Comparison of ENCODE assay signal across 10 cellular contexts in genomic region chr1:99548924-99549605, GRCh38.
DNase-seq lines count a peak whose midpoint lies in the region; FAIRE-seq and TF ChIP-seq lines count a peak whose summit lies in the region.
"Had no signal": no experiment of that assay in that cellular context is flagged by ENCODE, and none has a peak within 500 bp of the region (broad histone marks: within the 10 kb centered on the region; RNA-seq: fewer than 3 reads in every experiment).

No MANE protein-coding gene starts in this region.

- TF ChIP-seq CTCF in astrocyte (IDR thresholded peaks at IDR 0.05; ENCODE audit: insufficient read depth, low read depth, low read length), result no peak
- no peak for TF ChIP-seq CTCF in smooth muscle cell (IDR thresholded peaks at IDR 0.05; ENCODE audit: borderline replicate concordance, insufficient read depth, poor library complexity, severe bottlenecking)

- H3K27me3 Mint-ChIP-seq in astrocyte (ENCODE audit: low read depth, unreplicated experiment), result no peaks in the 10 kb centered on the region
- H3K27me3 Mint-ChIP-seq in activated CD4-positive, alpha-beta T cell treated with anti-CD3 and anti-CD28 coated beads, Interleukin-2, amount 10 ng/mL, durations not matched to agents 24 days and 14 days, result peaks cover 5% of the 10 kb centered on the region

- no peak overlapping the region for H2AFZ ChIP-seq in astrocyte (ENCODE audit: low read depth, low read length)
- H2AFZ ChIP-seq in smooth muscle cell (ENCODE audit: low read depth), result no peak overlapping the region

- H3K4me3 ChIP-seq in astrocyte (ENCODE audit: insufficient read depth, low read depth, low read length) (no peak overlapping the region), small intestine (ENCODE audit: low read depth in 1 of 2, low read length in 2 of 2) (no peak overlapping the region), smooth muscle cell (no peak overlapping the region)

- 53 to 67% (median 57%) methylated on average over 3 of the region's 3 CpGs for WGBS in small intestine, 3 donors
- whole genome bisulfite sequencing in smooth muscle cell (ENCODE audit: low lambda C conversion rate), result 65% methylated on average over 3 of the region's 3 CpGs

- H3K4me1 ChIP-seq in astrocyte (ENCODE audit: insufficient read depth, low read length) (peaks cover 5% of the 10 kb centered on the region), small intestine (ENCODE audit: control insufficient read depth in 2 of 2, insufficient read depth in 1 of 2, low read depth in 1 of 2, low read length in 1 of 2) (no peaks in the 10 kb centered on the region), smooth muscle cell (ENCODE audit: low read depth) (no peaks in the 10 kb centered on the region)

- H3K4me2 ChIP-seq in astrocyte (ENCODE audit: low read length) (no peak overlapping the region), smooth muscle cell (no peak overlapping the region)

- DNase-seq in COR-L47 (lab: John Stamatoyannopoulos, UW), result peak; percentile 73
- DNase-seq in NCI-H1694 (lab: John Stamatoyannopoulos, UW), result peak; percentile 89
- DNase-seq in astrocyte (ENCODE audit: low read depth), result peak; percentile 63
- DNase-seq in iris pigment epithelial cell (ENCODE audit: low read depth), result peak; percentile 73
- no peak for DNase-seq in NCI-H2196 treated with DMSO at 0.1 percent for 48 hours (lab: John Stamatoyannopoulos, UW; ENCODE audit: unreplicated experiment)
- DNase-seq in small intestine, result no peak
- no peak for DNase-seq in smooth muscle cell (lab: John Stamatoyannopoulos, UW; ENCODE audit: unreplicated experiment)
- DNase-seq in activated CD4-positive, alpha-beta T cell treated with anti-CD3 and anti-CD28 coated beads, Interleukin-2, amount 10 ng/mL, durations not matched to agents 24 days and 14 days, result no peak
- DNase-seq: aorta had no signal

- no peaks in the 10 kb centered on the region for H3F3A ChIP-seq in smooth muscle cell (ENCODE audit: low read depth)

- no peaks in the 10 kb centered on the region for H3K36me3 Mint-ChIP-seq in astrocyte (ENCODE audit: low read depth, unreplicated experiment)
- no peaks in the 10 kb centered on the region for H3K36me3 Mint-ChIP-seq in activated CD4-positive, alpha-beta T cell treated with anti-CD3 and anti-CD28 coated beads, Interleukin-2, amount 10 ng/mL, durations not matched to agents 24 days and 14 days (ENCODE audit: low read depth)

- no peaks in the 10 kb centered on the region for H3K36me3 ChIP-seq in astrocyte (ENCODE audit: insufficient read depth, low read length)
- H3K36me3 ChIP-seq in small intestine (ENCODE audit: control insufficient read depth in 2 of 2, insufficient read depth in 2 of 2, low read length in 2 of 2), result no peaks in the 10 kb centered on the region
- no peaks in the 10 kb centered on the region for H3K36me3 ChIP-seq in smooth muscle cell (ENCODE audit: low read depth)
- H3K36me3 ChIP-seq: neutrophil had no signal

- H3K27ac ChIP-seq in astrocyte (ENCODE audit: low read depth, low read length) (no peak overlapping the region), small intestine (ENCODE audit: low read depth in 1 of 2, low read length in 1 of 2) (no peak overlapping the region), smooth muscle cell (ENCODE audit: low read depth) (no peak overlapping the region)
- H3K27ac ChIP-seq: neutrophil had no signal

- H3K9me3 ChIP-seq in astrocyte (ENCODE audit: insufficient read depth, low read depth, low read length) (no peaks in the 10 kb centered on the region), small intestine (ENCODE audit: control insufficient read depth, low read depth) (no peaks in the 10 kb centered on the region), smooth muscle cell (replicated peaks; ENCODE audit: low read depth) (no peaks in the 10 kb centered on the region)
- H3K9me3 ChIP-seq: neutrophil had no signal

- peaks cover 2% of the 10 kb centered on the region for H3K9me3 Mint-ChIP-seq in astrocyte (ENCODE audit: unreplicated experiment)
- H3K9me3 Mint-ChIP-seq in activated CD4-positive, alpha-beta T cell treated with anti-CD3 and anti-CD28 coated beads, Interleukin-2, amount 10 ng/mL, durations not matched to agents 24 days and 14 days, result no peaks in the 10 kb centered on the region

- H3K9ac ChIP-seq in astrocyte (ENCODE audit: low read length), result no peak overlapping the region
- no peak overlapping the region for H3K9ac ChIP-seq in smooth muscle cell (ENCODE audit: low read depth)

- peaks cover 24% of the 10 kb centered on the region for H3K4me1 Mint-ChIP-seq in astrocyte (ENCODE audit: low read depth, unreplicated experiment)
- peaks cover 3% of the 10 kb centered on the region for H3K4me1 Mint-ChIP-seq in activated CD4-positive, alpha-beta T cell treated with anti-CD3 and anti-CD28 coated beads, Interleukin-2, amount 10 ng/mL, durations not matched to agents 24 days and 14 days

- H3K79me2 ChIP-seq in astrocyte (ENCODE audit: insufficient read depth, low read length), result no peaks in the 10 kb centered on the region
- no peaks in the 10 kb centered on the region for H3K79me2 ChIP-seq in smooth muscle cell (ENCODE audit: low read depth)

- intact Hi-C loops in activated CD4-positive, alpha-beta T cell treated with anti-CD3 and anti-CD28 coated beads, Interleukin-2, amount 10 ng/mL, durations not matched to agents 24 days and 14 days (cut with micrococcal nuclease), result no loop called here

- no peak overlapping the region for H3K4me3 Mint-ChIP-seq in astrocyte (ENCODE audit: unreplicated experiment)
- no peak overlapping the region for H3K4me3 Mint-ChIP-seq in activated CD4-positive, alpha-beta T cell treated with anti-CD3 and anti-CD28 coated beads, Interleukin-2, amount 10 ng/mL, durations not matched to agents 24 days and 14 days

- FAIRE-seq in astrocyte (lab: Jason Lieb, UNC) (peak; percentile 60), small intestine (lab: Jason Lieb, UNC) (no peak)

- H3K27me3 ChIP-seq in astrocyte (ENCODE audit: insufficient read depth, low read length), result no peaks in the 10 kb centered on the region
- no peaks in the 10 kb centered on the region for H3K27me3 ChIP-seq in small intestine (ENCODE audit: control insufficient read depth in 2 of 2, insufficient read depth in 2 of 2, low read length in 2 of 2)
- no peaks in the 10 kb centered on the region for H3K27me3 ChIP-seq in smooth muscle cell (ENCODE audit: low read depth)
- H3K27me3 ChIP-seq: neutrophil had no signal

- H4K20me1 ChIP-seq in astrocyte (ENCODE audit: insufficient read depth, low read length), result no peaks in the 10 kb centered on the region
- no peaks in the 10 kb centered on the region for H4K20me1 ChIP-seq in smooth muscle cell (ENCODE audit: low read depth)

- H3K27ac Mint-ChIP-seq in astrocyte (ENCODE audit: unreplicated experiment), result peak overlapping the region; percentile 42
- H3K27ac Mint-ChIP-seq in activated CD4-positive, alpha-beta T cell treated with anti-CD3 and anti-CD28 coated beads, Interleukin-2, amount 10 ng/mL, durations not matched to agents 24 days and 14 days, result no peak overlapping the region

Comparison
In these comparisons a context has a peak if more than half of its experiments do, and no peak if none do; other contexts are left out.
1. DNase-seq: peak in COR-L47 (single experiment), NCI-H1694 (single experiment), astrocyte (single experiment) and iris pigment epithelial cell (single experiment); none in NCI-H2196 treated with DMSO at 0.1 percent for 48 hours (single experiment), small intestine (single experiment), smooth muscle cell (single experiment) and activated CD4-positive, alpha-beta T cell treated with anti-CD3 and anti-CD28 coated beads, Interleukin-2, amount 10 ng/mL, durations not matched to agents 24 days and 14 days (single experiment).